Comparison of ENCODE assay signal across 1 cellular context in the genomic region with DNA sequence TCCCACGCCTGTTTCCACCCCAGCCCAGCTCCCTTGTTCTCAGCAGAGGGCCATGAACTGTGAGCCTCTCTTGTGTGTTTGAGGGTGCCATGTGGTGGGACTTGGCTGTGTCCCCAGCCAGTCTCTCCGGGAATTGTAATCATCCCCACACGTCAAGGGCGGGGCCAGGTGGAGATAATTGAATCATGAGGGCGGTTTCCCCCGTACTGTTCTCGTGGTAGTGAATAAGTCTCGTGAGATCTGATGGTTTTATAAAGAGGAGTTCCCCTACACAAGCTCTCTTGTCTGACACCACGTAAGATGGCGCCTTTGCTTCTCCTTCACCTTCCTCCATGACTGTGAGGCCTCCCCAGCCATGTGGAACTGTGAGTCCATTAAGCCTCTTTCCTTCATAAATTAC.
TF ChIP-seq lines count a peak whose summit lies in the region.

No MANE protein-coding gene starts in this region.

TF ChIP-seq in K562, 482 proteins besides CTCF, POLR2A, EP300 and RAD21 (continued from another document):
- TF ChIP-seq, protein P1, sequence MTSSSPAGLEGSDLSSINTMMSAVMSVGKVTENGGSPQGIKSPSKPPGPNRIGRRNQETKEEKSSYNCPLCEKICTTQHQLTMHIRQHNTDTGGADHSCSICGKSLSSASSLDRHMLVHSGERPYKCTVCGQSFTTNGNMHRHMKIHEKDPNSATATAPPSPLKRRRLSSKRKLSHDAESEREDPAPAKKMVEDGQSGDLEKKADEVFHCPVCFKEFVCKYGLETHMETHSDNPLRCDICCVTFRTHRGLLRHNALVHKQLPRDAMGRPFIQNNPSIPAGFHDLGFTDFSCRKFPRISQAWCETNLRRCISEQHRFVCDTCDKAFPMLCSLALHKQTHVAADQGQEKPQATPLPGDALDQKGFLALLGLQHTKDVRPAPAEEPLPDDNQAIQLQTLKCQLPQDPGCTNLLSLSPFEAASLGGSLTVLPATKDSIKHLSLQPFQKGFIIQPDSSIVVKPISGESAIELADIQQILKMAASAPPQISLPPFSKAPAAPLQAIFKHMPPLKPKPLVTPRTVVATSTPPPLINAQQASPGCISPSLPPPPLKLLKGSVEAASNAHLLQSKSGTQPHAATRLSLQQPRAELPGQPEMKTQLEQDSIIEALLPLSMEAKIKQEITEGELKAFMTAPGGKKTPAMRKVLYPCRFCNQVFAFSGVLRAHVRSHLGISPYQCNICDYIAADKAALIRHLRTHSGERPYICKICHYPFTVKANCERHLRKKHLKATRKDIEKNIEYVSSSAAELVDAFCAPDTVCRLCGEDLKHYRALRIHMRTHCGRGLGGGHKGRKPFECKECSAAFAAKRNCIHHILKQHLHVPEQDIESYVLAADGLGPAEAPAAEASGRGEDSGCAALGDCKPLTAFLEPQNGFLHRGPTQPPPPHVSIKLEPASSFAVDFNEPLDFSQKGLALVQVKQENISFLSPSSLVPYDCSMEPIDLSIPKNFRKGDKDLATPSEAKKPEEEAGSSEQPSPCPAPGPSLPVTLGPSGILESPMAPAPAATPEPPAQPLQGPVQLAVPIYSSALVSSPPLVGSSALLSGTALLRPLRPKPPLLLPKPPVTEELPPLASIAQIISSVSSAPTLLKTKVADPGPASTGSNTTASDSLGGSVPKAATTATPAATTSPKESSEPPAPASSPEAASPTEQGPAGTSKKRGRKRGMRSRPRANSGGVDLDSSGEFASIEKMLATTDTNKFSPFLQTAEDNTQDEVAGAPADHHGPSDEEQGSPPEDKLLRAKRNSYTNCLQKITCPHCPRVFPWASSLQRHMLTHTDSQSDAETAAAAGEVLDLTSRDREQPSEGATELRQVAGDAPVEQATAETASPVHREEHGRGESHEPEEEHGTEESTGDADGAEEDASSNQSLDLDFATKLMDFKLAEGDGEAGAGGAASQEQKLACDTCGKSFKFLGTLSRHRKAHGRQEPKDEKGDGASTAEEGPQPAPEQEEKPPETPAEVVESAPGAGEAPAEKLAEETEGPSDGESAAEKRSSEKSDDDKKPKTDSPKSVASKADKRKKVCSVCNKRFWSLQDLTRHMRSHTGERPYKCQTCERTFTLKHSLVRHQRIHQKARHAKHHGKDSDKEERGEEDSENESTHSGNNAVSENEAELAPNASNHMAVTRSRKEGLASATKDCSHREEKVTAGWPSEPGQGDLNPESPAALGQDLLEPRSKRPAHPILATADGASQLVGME (CRISPR knock-in tag; IDR thresholded peaks at IDR 0.05) = no peak
- no peak for TF ChIP-seq ZNF444 (CRISPR knock-in tag; IDR thresholded peaks at IDR 0.05)
- peak; percentile 71 for TF ChIP-seq L3MBTL2 (IDR thresholded peaks at IDR 0.05)
- 0 out of 2 replicates have a peak, but pooled peaks have one; percentile 11 for TF ChIP-seq CREM (IDR thresholded peaks at IDR 0.05; ENCODE audit: low read depth)
- TF ChIP-seq GTF2A2 (tag; IDR thresholded peaks at IDR 0.05) = 0 out of 2 replicates have a peak, but pooled peaks have one; percentile 45
- 0 out of 2 replicates have a peak, but pooled peaks have one; percentile 17 for TF ChIP-seq ATF7 (IDR thresholded peaks at IDR 0.05)
- TF ChIP-seq MCM3 (IDR thresholded peaks at IDR 0.05) = no peak
- TF ChIP-seq CBFA2T3 (IDR thresholded peaks at IDR 0.05) = no peak
- TF ChIP-seq TBP (optimal IDR thresholded peaks at IDR 0.05; ENCODE audit: low read depth, low read length) = peak; percentile 65
- TF ChIP-seq, protein P2, sequence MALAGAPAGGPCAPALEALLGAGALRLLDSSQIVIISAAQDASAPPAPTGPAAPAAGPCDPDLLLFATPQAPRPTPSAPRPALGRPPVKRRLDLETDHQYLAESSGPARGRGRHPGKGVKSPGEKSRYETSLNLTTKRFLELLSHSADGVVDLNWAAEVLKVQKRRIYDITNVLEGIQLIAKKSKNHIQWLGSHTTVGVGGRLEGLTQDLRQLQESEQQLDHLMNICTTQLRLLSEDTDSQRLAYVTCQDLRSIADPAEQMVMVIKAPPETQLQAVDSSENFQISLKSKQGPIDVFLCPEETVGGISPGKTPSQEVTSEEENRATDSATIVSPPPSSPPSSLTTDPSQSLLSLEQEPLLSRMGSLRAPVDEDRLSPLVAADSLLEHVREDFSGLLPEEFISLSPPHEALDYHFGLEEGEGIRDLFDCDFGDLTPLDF (CRISPR knock-in tag; IDR thresholded peaks at IDR 0.05) = no peak
- TF ChIP-seq NCOR1 (IDR thresholded peaks at IDR 0.05) = no peak
- 0 out of 2 replicates have a peak, but pooled peaks have one; percentile 19 for TF ChIP-seq EGR1 (conservative IDR thresholded peaks at IDR 0.05)
- TF ChIP-seq CHD2 (IDR thresholded peaks at IDR 0.05; ENCODE audit: low read depth, low read length) = peak; percentile 90
- no peak for TF ChIP-seq POLR2AphosphoS2 (IDR thresholded peaks at IDR 0.05; ENCODE audit: low read length)
